In genomic region chr4:16225996-16226815, GRCh38 we compare ENCODE assay signal across 8 cellular contexts. TPM values are rescaled to one million over a fixed set of nuclear protein-coding genes. Genes with fewer than 3 reads are reported as not detected.
DNase-seq lines count a peak whose midpoint lies in the region; ATAC-seq and TF ChIP-seq lines count a peak whose summit lies in the region.

TAPT1 (minus strand) TSS chr4:16226471; CDS start chr4:16226457, 14 bp downstream.

- intact Hi-C loops in CD8-positive, alpha-beta T cell (cut with DNase I, micrococcal nuclease), result loop anchor here (1.0 to 10.0 kb wide), 16 partner anchors 13 to 1796 kb away; partner anchors contain the start of genes DCAF16 (in 2 of the 2), FBXL5 (in 2 of the 2), LCORL (in 2 of the 2) and NCAPG (in 2 of the 2)
- intact Hi-C loops in stomach (cut with DNase I; ENCODE audit: low total_unique reads), result no loop called here

- H3K27me3 ChIP-seq in CD8-positive, alpha-beta T cell (ENCODE audit: insufficient read depth, low read length), result no peaks in the 10 kb centered on the region
- no peaks in the 10 kb centered on the region for H3K27me3 ChIP-seq in stomach

- peaks cover 61% of the 10 kb centered on the region for H3K4me1 Mint-ChIP-seq in CD8-positive, alpha-beta T cell (ENCODE audit: low read depth)
- H3K4me1 Mint-ChIP-seq in nephron progenitor cell, result peaks cover 58% of the 10 kb centered on the region

- CTCF ChIA-PET in CD8-positive, alpha-beta T cell (lab: Charles Lee), result interaction anchor here (1.2 kb wide), 1 partner anchor 20 kb away, joined by 3 read pairs; no protein-coding TSS in a partner anchor

- POLR2A ChIA-PET in CD8-positive, alpha-beta T cell (lab: Charles Lee), result interaction anchor here (1.4 kb wide), 1 partner anchor 19 kb away, joined by 3 read pairs; no protein-coding TSS in a partner anchor

- ATAC-seq in CD8-positive, alpha-beta T cell, result peak; percentile 69
- ATAC-seq in GM19395 (IDR thresholded peaks at IDR 0.05; ENCODE audit: unreplicated experiment) (peak; percentile 64), HG03520 (IDR thresholded peaks at IDR 0.05; ENCODE audit: unreplicated experiment) (peak; percentile 57)

- TF ChIP-seq POLR2A in stomach (IDR thresholded peaks at IDR 0.05), result no peak

- TF ChIP-seq EP300 in stomach (IDR thresholded peaks at IDR 0.05), result no peak

- peaks cover 39% of the 10 kb centered on the region for H3K4me1 ChIP-seq in CD8-positive, alpha-beta T cell (ENCODE audit: insufficient read depth, low read length)
- H3K4me1 ChIP-seq in stomach, result peaks cover 22 to 66% (median 51%) of the 10 kb centered on the region in 4 donors

- H3K9me3 Mint-ChIP-seq in CD8-positive, alpha-beta T cell, result no peaks in the 10 kb centered on the region
- H3K9me3 Mint-ChIP-seq in nephron progenitor cell, result no peaks in the 10 kb centered on the region

- H3K36me3 Mint-ChIP-seq in CD8-positive, alpha-beta T cell, result peaks cover 7% of the 10 kb centered on the region
- H3K36me3 Mint-ChIP-seq in nephron progenitor cell (ENCODE audit: low read depth), result peaks cover 3% of the 10 kb centered on the region

- peak within 1 kb of the TSS; percentile 67 for H3K4me3 ChIP-seq in CD8-positive, alpha-beta T cell (ENCODE audit: low read depth, low read length)
- H3K4me3 ChIP-seq in stomach, result peak within 1 kb of the TSS; percentile 71 to 94 (median 84)

- TF ChIP-seq CTCF in CD8-positive, alpha-beta T cell (IDR thresholded peaks at IDR 0.05), result no peak
- no peak for TF ChIP-seq CTCF in nephron progenitor cell (IDR thresholded peaks at IDR 0.05)
- no peak for TF ChIP-seq CTCF in stomach (IDR thresholded peaks at IDR 0.05)

- peak; percentile 38 to 87 (median 70) for DNase-seq in CD8-positive, alpha-beta T cell
- DNase-seq in RPMI7951 (ENCODE audit: low read depth) (peak; percentile 59), fibroblast of the conjunctiva (ENCODE audit: low read depth) (peak; percentile 17), nephron progenitor cell (peak; percentile 90), stomach (peak; percentile 83)
- DNase-seq in activated effector memory CD4-positive, alpha-beta T cell treated with anti-CD3 and anti-CD28 coated beads, Interleukin-2, amount 50 U/mL, for 16 hours, result peak; percentile 93

- peak within 1 kb of the TSS; percentile 94 for H3K4me3 Mint-ChIP-seq in CD8-positive, alpha-beta T cell
- H3K4me3 Mint-ChIP-seq in nephron progenitor cell, result peak within 1 kb of the TSS; percentile 96

- H3K27ac ChIP-seq in CD8-positive, alpha-beta T cell (ENCODE audit: low read depth, low read length), result peak within 1 kb of the TSS; percentile 65
- peak within 1 kb of the TSS; percentile 93 to 99 (median 98) for H3K27ac ChIP-seq in stomach

- H3K27me3 Mint-ChIP-seq in CD8-positive, alpha-beta T cell (ENCODE audit: low read depth), result no peaks in the 10 kb centered on the region
- no peaks in the 10 kb centered on the region for H3K27me3 Mint-ChIP-seq in nephron progenitor cell (ENCODE audit: low read depth, poor library complexity)

- H3K27ac Mint-ChIP-seq in CD8-positive, alpha-beta T cell, result peak within 1 kb of the TSS; percentile 97
- H3K27ac Mint-ChIP-seq in nephron progenitor cell, result peak within 1 kb of the TSS; percentile 99

- no peaks in the 10 kb centered on the region for H3K9me3 ChIP-seq in CD8-positive, alpha-beta T cell (ENCODE audit: low read length)
- no peaks in the 10 kb centered on the region for H3K9me3 ChIP-seq in stomach

- 0% methylated on average over 15 to 124 of the region's 135 CpGs for WGBS in stomach, 5 donors

- no peaks in the 10 kb centered on the region for H3K36me3 ChIP-seq in CD8-positive, alpha-beta T cell (ENCODE audit: insufficient read depth, low read length)
- no peaks in the 10 kb centered on the region for H3K36me3 ChIP-seq in stomach

RNA-seq across cellular contexts. Expression of gene TAPT1, which starts in this region (rescaled TPM):
- 10 to 100 TPM; 79.8 to 95.0 TPM for total RNA-seq in CD8-positive, alpha-beta T cell
- 12.3 and 16.8 TPM in 2 replicates for total RNA-seq in RPMI7951 (2014; rRNA removed; shearing (Covaris generic))
- total RNA-seq in stomach, result 10 to 100 TPM; 12.8 to 97.8 (median 33.0) TPM
- polyA plus RNA-seq in stomach, result 10 to 100 TPM in 1 of 3 donors, 1 to 10 TPM in 2; 5.9 to 10.8 (median 7.6) TPM

Comparison
In these comparisons a context has a peak if more than half of its experiments do, and no peak if none do; other contexts are left out.
1. Peak in every context shown above with its lines: DNase-seq, ATAC-seq, H3K4me3 ChIP-seq and H3K27ac ChIP-seq.
2. DNase-seq: peak in every context shown above with its lines; median percentile 93 in activated effector memory CD4-positive, alpha-beta T cell treated with anti-CD3 and anti-CD28 coated beads, Interleukin-2, amount 50 U/mL, for 16 hours; 90 in nephron progenitor cell; 83 in stomach; 70 in CD8-positive, alpha-beta T cell; 59 in RPMI7951; 17 in fibroblast of the conjunctiva.